ENCODE assay signal across 1 cellular context in the genomic region with DNA sequence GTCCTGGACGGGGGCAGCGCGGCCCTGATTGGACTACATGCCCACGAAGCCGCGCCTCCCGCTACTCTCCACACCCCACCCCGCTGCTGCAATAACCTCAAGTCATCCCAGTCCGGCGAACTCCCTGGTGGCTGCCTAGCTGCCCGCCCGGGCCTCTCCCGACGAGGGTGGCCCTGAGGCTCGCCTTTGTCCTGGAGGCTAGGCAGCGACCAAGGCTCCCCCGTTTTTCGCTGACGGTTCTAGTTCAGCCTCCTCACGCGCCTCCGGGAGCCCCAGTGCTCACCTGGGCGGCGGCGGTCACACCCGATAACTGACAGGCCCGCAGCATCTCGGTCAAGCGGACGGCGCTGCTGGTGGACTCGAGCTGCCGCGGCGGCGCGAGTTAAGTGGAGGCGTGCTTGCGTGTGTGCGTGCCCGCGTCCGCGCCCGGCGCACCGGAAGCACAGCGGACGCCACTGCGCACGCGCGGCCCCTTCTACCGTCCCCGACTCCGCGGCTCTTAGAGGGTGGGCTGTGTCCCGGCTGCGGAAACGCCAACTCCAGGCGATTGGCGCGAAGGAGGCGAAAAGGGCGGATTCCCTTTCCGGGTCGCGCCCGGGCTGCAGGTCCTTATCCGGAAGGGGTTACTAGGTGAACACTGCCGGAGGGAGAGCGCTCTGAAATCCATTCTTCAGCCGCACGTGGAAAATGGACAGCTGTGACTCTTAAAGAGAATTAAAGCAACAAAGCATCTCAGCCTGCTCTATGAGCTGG.
TF ChIP-seq lines count a peak whose summit lies in the region.

A gene (minus strand): TSS at position 408 of the 753 bp plus-strand sequence. CDS start 80 bp downstream, at position 328.

TF ChIP-seq in HEK293, 187 proteins besides CTCF, POLR2A, EP300 and RAD21 (continued from another document and continues in another):
- TF ChIP-seq, protein P1, sequence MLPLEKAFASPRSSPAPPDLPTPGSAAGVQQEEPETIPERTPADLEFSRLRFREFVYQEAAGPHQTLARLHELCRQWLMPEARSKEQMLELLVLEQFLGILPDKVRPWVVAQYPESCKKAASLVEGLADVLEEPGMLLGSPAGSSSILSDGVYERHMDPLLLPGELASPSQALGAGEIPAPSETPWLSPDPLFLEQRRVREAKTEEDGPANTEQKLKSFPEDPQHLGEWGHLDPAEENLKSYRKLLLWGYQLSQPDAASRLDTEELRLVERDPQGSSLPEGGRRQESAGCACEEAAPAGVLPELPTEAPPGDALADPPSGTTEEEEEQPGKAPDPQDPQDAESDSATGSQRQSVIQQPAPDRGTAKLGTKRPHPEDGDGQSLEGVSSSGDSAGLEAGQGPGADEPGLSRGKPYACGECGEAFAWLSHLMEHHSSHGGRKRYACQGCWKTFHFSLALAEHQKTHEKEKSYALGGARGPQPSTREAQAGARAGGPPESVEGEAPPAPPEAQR (tag by site-specific recombination; IDR thresholded peaks at IDR 0.05) = no peak
- TF ChIP-seq, protein P2, sequence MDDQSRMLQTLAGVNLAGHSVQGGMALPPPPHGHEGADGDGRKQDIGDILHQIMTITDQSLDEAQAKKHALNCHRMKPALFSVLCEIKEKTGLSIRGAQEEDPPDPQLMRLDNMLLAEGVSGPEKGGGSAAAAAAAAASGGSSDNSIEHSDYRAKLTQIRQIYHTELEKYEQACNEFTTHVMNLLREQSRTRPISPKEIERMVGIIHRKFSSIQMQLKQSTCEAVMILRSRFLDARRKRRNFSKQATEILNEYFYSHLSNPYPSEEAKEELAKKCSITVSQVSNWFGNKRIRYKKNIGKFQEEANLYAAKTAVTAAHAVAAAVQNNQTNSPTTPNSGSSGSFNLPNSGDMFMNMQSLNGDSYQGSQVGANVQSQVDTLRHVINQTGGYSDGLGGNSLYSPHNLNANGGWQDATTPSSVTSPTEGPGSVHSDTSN (CRISPR knock-in tag; IDR thresholded peaks at IDR 0.05) = no peak; the same call in 1 of the 2 replicates
- TF ChIP-seq ZNF433 (tag by site-specific recombination; IDR thresholded peaks at IDR 0.05; ENCODE audit: low read depth) = no peak
- TF ChIP-seq, protein P3, sequence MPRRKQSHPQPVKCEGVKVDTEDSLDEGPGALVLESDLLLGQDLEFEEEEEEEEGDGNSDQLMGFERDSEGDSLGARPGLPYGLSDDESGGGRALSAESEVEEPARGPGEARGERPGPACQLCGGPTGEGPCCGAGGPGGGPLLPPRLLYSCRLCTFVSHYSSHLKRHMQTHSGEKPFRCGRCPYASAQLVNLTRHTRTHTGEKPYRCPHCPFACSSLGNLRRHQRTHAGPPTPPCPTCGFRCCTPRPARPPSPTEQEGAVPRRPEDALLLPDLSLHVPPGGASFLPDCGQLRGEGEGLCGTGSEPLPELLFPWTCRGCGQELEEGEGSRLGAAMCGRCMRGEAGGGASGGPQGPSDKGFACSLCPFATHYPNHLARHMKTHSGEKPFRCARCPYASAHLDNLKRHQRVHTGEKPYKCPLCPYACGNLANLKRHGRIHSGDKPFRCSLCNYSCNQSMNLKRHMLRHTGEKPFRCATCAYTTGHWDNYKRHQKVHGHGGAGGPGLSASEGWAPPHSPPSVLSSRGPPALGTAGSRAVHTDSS (tag by site-specific recombination; IDR thresholded peaks at IDR 0.05) = no peak
- no peak for TF ChIP-seq FEZF1 (tag by site-specific recombination; IDR thresholded peaks at IDR 0.05)
- no peak for TF ChIP-seq ZNF114 (tag by site-specific recombination; IDR thresholded peaks at IDR 0.05)
- TF ChIP-seq, protein P4, sequence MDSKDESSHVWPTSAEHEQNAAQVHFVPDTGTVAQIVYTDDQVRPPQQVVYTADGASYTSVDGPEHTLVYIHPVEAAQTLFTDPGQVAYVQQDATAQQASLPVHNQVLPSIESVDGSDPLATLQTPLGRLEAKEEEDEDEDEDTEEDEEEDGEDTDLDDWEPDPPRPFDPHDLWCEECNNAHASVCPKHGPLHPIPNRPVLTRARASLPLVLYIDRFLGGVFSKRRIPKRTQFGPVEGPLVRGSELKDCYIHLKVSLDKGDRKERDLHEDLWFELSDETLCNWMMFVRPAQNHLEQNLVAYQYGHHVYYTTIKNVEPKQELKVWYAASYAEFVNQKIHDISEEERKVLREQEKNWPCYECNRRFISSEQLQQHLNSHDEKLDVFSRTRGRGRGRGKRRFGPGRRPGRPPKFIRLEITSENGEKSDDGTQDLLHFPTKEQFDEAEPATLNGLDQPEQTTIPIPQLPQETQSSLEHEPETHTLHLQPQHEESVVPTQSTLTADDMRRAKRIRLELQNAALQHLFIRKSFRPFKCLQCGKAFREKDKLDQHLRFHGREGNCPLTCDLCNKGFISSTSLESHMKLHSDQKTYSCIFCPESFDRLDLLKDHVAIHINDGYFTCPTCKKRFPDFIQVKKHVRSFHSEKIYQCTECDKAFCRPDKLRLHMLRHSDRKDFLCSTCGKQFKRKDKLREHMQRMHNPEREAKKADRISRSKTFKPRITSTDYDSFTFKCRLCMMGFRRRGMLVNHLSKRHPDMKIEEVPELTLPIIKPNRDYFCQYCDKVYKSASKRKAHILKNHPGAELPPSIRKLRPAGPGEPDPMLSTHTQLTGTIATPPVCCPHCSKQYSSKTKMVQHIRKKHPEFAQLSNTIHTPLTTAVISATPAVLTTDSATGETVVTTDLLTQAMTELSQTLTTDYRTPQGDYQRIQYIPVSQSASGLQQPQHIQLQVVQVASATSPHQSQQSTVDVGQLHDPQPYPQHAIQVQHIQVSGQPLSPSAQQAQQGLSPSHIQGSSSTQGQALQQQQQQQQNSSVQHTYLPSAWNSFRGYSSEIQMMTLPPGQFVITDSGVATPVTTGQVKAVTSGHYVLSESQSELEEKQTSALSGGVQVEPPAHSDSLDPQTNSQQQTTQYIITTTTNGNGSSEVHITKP (tag by site-specific recombination; IDR thresholded peaks at IDR 0.05) = peak; percentile 11; the same call in 1 of the 2 replicates
- TF ChIP-seq, protein P5, sequence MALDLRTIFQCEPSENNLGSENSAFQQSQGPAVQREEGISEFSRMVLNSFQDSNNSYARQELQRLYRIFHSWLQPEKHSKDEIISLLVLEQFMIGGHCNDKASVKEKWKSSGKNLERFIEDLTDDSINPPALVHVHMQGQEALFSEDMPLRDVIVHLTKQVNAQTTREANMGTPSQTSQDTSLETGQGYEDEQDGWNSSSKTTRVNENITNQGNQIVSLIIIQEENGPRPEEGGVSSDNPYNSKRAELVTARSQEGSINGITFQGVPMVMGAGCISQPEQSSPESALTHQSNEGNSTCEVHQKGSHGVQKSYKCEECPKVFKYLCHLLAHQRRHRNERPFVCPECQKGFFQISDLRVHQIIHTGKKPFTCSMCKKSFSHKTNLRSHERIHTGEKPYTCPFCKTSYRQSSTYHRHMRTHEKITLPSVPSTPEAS (tag by site-specific recombination; IDR thresholded peaks at IDR 0.05) = peak; percentile 56; the same call in 1 of the 2 replicates
- no peak for TF ChIP-seq ZNF223 (tag by site-specific recombination; IDR thresholded peaks at IDR 0.05)
- no peak for TF ChIP-seq HOXC10 (CRISPR knock-in tag; IDR thresholded peaks at IDR 0.05)
- TF ChIP-seq ZNF654 (tag by site-specific recombination; IDR thresholded peaks at IDR 0.05; ENCODE audit: low read depth) = no peak
- no peak for TF ChIP-seq ZNF48 (tag by site-specific recombination; IDR thresholded peaks at IDR 0.05)
- TF ChIP-seq, protein P6, sequence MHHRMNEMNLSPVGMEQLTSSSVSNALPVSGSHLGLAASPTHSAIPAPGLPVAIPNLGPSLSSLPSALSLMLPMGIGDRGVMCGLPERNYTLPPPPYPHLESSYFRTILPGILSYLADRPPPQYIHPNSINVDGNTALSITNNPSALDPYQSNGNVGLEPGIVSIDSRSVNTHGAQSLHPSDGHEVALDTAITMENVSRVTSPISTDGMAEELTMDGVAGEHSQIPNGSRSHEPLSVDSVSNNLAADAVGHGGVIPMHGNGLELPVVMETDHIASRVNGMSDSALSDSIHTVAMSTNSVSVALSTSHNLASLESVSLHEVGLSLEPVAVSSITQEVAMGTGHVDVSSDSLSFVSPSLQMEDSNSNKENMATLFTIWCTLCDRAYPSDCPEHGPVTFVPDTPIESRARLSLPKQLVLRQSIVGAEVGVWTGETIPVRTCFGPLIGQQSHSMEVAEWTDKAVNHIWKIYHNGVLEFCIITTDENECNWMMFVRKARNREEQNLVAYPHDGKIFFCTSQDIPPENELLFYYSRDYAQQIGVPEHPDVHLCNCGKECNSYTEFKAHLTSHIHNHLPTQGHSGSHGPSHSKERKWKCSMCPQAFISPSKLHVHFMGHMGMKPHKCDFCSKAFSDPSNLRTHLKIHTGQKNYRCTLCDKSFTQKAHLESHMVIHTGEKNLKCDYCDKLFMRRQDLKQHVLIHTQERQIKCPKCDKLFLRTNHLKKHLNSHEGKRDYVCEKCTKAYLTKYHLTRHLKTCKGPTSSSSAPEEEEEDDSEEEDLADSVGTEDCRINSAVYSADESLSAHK (tag by site-specific recombination; IDR thresholded peaks at IDR 0.05) = 0 out of 2 replicates have a peak, but pooled peaks have one; percentile 29
- TF ChIP-seq, protein P7, sequence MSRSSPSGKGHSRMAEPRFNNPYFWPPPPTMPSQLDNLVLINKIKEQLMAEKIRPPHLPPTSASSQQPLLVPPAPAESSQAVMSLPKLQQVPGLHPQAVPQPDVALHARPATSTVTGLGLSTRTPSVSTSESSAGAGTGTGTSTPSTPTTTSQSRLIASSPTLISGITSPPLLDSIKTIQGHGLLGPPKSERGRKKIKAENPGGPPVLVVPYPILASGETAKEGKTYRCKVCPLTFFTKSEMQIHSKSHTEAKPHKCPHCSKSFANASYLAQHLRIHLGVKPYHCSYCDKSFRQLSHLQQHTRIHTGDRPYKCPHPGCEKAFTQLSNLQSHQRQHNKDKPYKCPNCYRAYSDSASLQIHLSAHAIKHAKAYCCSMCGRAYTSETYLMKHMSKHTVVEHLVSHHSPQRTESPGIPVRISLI (tag by site-specific recombination; IDR thresholded peaks at IDR 0.05) = no peak
- no peak for TF ChIP-seq ZNF311 (tag by site-specific recombination; IDR thresholded peaks at IDR 0.05; ENCODE audit: borderline replicate concordance)
- no peak for TF ChIP-seq ZNF707 (tag by site-specific recombination; IDR thresholded peaks at IDR 0.05)
- no peak for TF ChIP-seq ZNF473 (tag by site-specific recombination; IDR thresholded peaks at IDR 0.05)
- TF ChIP-seq MZF1 (tag by site-specific recombination; IDR thresholded peaks at IDR 0.05; ENCODE audit: borderline replicate concordance) = no peak
- TF ChIP-seq, protein P8, sequence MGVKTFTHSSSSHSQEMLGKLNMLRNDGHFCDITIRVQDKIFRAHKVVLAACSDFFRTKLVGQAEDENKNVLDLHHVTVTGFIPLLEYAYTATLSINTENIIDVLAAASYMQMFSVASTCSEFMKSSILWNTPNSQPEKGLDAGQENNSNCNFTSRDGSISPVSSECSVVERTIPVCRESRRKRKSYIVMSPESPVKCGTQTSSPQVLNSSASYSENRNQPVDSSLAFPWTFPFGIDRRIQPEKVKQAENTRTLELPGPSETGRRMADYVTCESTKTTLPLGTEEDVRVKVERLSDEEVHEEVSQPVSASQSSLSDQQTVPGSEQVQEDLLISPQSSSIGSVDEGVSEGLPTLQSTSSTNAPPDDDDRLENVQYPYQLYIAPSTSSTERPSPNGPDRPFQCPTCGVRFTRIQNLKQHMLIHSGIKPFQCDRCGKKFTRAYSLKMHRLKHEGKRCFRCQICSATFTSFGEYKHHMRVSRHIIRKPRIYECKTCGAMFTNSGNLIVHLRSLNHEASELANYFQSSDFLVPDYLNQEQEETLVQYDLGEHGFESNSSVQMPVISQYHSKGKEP (tag by site-specific recombination; IDR thresholded peaks at IDR 0.05) = no peak
- TF ChIP-seq ZNF510 (tag by site-specific recombination; IDR thresholded peaks at IDR 0.05; ENCODE audit: insufficient replicate concordance) = no peak
- TF ChIP-seq, protein P9, sequence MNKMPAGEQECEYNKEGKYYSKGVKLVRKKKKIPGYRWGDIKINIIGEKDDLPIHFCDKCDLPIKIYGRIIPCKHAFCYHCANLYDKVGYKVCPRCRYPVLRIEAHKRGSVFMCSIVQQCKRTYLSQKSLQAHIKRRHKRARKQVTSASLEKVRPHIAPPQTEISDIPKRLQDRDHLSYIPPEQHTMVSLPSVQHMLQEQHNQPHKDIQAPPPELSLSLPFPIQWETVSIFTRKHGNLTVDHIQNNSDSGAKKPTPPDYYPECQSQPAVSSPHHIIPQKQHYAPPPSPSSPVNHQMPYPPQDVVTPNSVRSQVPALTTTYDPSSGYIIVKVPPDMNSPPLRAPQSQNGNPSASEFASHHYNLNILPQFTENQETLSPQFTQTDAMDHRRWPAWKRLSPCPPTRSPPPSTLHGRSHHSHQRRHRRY (tag by site-specific recombination; IDR thresholded peaks at IDR 0.05) = no peak
- peak; percentile 63 for TF ChIP-seq ZNF629 (tag by site-specific recombination; IDR thresholded peaks at IDR 0.05)
- TF ChIP-seq KLF7 (tag by site-specific recombination; IDR thresholded peaks at IDR 0.05; ENCODE audit: borderline replicate concordance) = peak; percentile 95
- peak; percentile 67 for TF ChIP-seq GLIS2 (tag by site-specific recombination; IDR thresholded peaks at IDR 0.05)
- TF ChIP-seq ZNF266 (tag by site-specific recombination; IDR thresholded peaks at IDR 0.05; ENCODE audit: low read depth) = no peak
- no peak for TF ChIP-seq ZFP41 (tag by site-specific recombination; IDR thresholded peaks at IDR 0.05; ENCODE audit: borderline replicate concordance)
- no peak for TF ChIP-seq PRDM1 (tag by site-specific recombination; IDR thresholded peaks at IDR 0.05)
- TF ChIP-seq SCRT1 (tag by site-specific recombination; IDR thresholded peaks at IDR 0.05; ENCODE audit: borderline replicate concordance) = no peak
- no peak for TF ChIP-seq ZNF426 (tag by site-specific recombination; IDR thresholded peaks at IDR 0.05)
- peak; percentile 96 for TF ChIP-seq ZNF501 (tag by site-specific recombination; IDR thresholded peaks at IDR 0.05)
- TF ChIP-seq ZNF561 (tag by site-specific recombination; IDR thresholded peaks at IDR 0.05; ENCODE audit: borderline replicate concordance) = no peak
- TF ChIP-seq, protein P10, sequence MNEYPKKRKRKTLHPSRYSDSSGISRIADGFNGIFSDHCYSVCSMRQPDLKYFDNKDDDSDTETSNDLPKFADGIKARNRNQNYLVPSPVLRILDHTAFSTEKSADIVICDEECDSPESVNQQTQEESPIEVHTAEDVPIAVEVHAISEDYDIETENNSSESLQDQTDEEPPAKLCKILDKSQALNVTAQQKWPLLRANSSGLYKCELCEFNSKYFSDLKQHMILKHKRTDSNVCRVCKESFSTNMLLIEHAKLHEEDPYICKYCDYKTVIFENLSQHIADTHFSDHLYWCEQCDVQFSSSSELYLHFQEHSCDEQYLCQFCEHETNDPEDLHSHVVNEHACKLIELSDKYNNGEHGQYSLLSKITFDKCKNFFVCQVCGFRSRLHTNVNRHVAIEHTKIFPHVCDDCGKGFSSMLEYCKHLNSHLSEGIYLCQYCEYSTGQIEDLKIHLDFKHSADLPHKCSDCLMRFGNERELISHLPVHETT (tag by site-specific recombination; IDR thresholded peaks at IDR 0.05) = peak; percentile 87
- TF ChIP-seq HOXD13 (CRISPR knock-in tag; IDR thresholded peaks at IDR 0.05; ENCODE audit: borderline replicate concordance) = no peak
- TF ChIP-seq HOXA7 (CRISPR knock-in tag; IDR thresholded peaks at IDR 0.05; ENCODE audit: borderline replicate concordance) = no peak
- TF ChIP-seq, protein P11, sequence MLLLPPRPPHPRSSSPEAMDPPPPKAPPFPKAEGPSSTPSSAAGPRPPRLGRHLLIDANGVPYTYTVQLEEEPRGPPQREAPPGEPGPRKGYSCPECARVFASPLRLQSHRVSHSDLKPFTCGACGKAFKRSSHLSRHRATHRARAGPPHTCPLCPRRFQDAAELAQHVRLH (tag by site-specific recombination; IDR thresholded peaks at IDR 0.05) = no peak; the same call in 1 of the 2 replicates
- no peak for TF ChIP-seq ZNF175 (tag by site-specific recombination; IDR thresholded peaks at IDR 0.05)
- TF ChIP-seq ZNF366 (tag by site-specific recombination; conservative IDR thresholded peaks at IDR 0.05) = 0 out of 2 replicates have a peak, but pooled peaks have one; percentile 16
- TF ChIP-seq ZNF23 (tag by site-specific recombination; IDR thresholded peaks at IDR 0.05; ENCODE audit: borderline replicate concordance) = no peak
